In the genomic region with DNA sequence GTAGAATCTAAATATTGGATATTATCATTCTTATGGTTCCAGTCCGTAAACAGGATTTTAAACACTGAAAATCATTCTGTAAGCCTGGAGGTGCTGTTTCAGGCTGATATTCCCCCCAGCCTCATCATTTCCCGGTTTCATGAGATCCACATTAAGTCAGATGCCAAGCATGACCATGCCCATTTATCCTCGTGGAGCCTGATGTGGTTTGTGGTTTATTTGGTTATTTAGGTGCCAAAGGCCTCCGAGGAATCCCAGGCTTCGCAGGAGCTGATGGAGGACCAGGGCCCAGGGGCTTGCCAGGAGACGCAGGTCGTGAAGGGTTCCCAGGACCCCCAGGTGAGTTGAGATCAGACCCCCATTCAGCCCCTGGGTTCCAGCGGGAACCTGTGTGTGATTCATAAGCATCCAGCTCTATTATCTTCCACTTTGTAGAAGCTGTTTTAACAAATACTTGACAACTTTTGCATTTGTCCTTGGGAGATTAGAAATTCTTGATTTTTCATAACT, we compare ENCODE assay signal across 16 cellular contexts.
A peak's percentile ranks its signal among the peaks of the same experiment; 100 is the strongest.
DNase-seq lines count a peak whose midpoint lies in the region; ATAC-seq, FAIRE-seq and TF ChIP-seq lines count a peak whose summit lies in the region.
"Had no signal": no experiment of that assay in that cellular context is flagged by ENCODE, and none has a peak within 500 bp of the region (broad histone marks: within the 10 kb centered on the region; RNA-seq: fewer than 3 reads in every experiment).

No MANE protein-coding gene starts in this region.

- no peaks in the 10 kb centered on the region for H3K79me2 ChIP-seq in smooth muscle cell (ENCODE audit: low read depth)

- peaks cover 9% of the 10 kb centered on the region for H3K4me1 Mint-ChIP-seq in chondrocyte (ENCODE audit: low read depth)

- 85% methylated on average over 8 of the region's 8 CpGs for WGBS in smooth muscle cell (ENCODE audit: low lambda C conversion rate)

- peak overlapping the region; percentile 80 for H3K27ac Mint-ChIP-seq in chondrocyte (ENCODE audit: unreplicated experiment)
- H3K27ac Mint-ChIP-seq: CD4-positive, alpha-beta memory T cell had no signal

- H3K9me3 Mint-ChIP-seq in chondrocyte (ENCODE audit: low read depth): no peaks in the 10 kb centered on the region
- H3K9me3 Mint-ChIP-seq: CD4-positive, alpha-beta memory T cell had no signal

- H2AFZ ChIP-seq in smooth muscle cell (ENCODE audit: low read depth): no peak overlapping the region

- no peaks in the 10 kb centered on the region for H3K27me3 Mint-ChIP-seq in chondrocyte (ENCODE audit: low read depth)

- intact Hi-C loops in kidney (cut with DNase I): no loop called here

- H3F3A ChIP-seq in smooth muscle cell (ENCODE audit: low read depth): peaks cover 80% of the 10 kb centered on the region

- no peak overlapping the region for H3K4me3 ChIP-seq in BLaER1 treated with 17β-estradiol and CSF1 and Interleukin-3, amounts not matched to agents 10 nM and 100 nM
- no peak overlapping the region for H3K4me3 ChIP-seq in kidney (ENCODE audit: low read length in 2 of 2)
- H3K4me3 ChIP-seq in smooth muscle cell: no peak overlapping the region

- H3K4me1 ChIP-seq in BLaER1 treated with 17β-estradiol and CSF1 and Interleukin-3, amounts not matched to agents 10 nM and 100 nM: peaks cover 58 to 95% (median 69%) of the 10 kb centered on the region in 10 experiments
- H3K4me1 ChIP-seq in kidney (ENCODE audit: control insufficient read depth in 1 of 2, insufficient read depth in 1 of 2, low read depth in 1 of 2, low read length in 2 of 2) (peaks cover 8% of the 10 kb centered on the region in 2 donors), smooth muscle cell (ENCODE audit: low read depth) (no peaks in the 10 kb centered on the region)

- TF ChIP-seq CTCF in chondrocyte (IDR thresholded peaks at IDR 0.05): no peak
- TF ChIP-seq CTCF in kidney (IDR thresholded peaks at IDR 0.05; ENCODE audit: borderline replicate concordance, extremely low read depth, insufficient read depth): no peak
- TF ChIP-seq CTCF in smooth muscle cell (IDR thresholded peaks at IDR 0.05; ENCODE audit: borderline replicate concordance, insufficient read depth, poor library complexity, severe bottlenecking): no peak

- H4K20me1 ChIP-seq in BLaER1 treated with 17β-estradiol and CSF1 and Interleukin-3, amounts not matched to agents 10 nM and 100 nM: peaks cover 0 to 4% (median 0%) of the 10 kb centered on the region in 11 experiments; a peak in 1 of 22 replicates
- H4K20me1 ChIP-seq in smooth muscle cell (ENCODE audit: low read depth): peaks cover 94% of the 10 kb centered on the region

- H3K4me2 ChIP-seq in BLaER1 treated with 17β-estradiol and CSF1 and Interleukin-3, amounts not matched to agents 10 nM and 100 nM: peak overlapping the region in 9 of 11 experiments; percentile 31 to 98 (median 77); a peak in 15 of 22 replicates
- no peak overlapping the region for H3K4me2 ChIP-seq in smooth muscle cell

- H3K9me3 ChIP-seq in BLaER1 treated with 17β-estradiol and CSF1 and Interleukin-3, amounts not matched to agents 10 nM and 100 nM (replicated peaks in 1 of 11): peaks cover 0 to 13% (median 0%) of the 10 kb centered on the region in 11 experiments; a peak in 3 of 22 replicates
- H3K9me3 ChIP-seq in kidney (ENCODE audit: control insufficient read depth in 1 of 2, low read length in 2 of 2): no peaks in the 10 kb centered on the region
- no peaks in the 10 kb centered on the region for H3K9me3 ChIP-seq in smooth muscle cell (replicated peaks; ENCODE audit: low read depth)

- ATAC-seq in GM19397 (IDR thresholded peaks at IDR 0.05; ENCODE audit: unreplicated experiment) (no peak), HG02610 (IDR thresholded peaks at IDR 0.05; ENCODE audit: unreplicated experiment) (no peak)
- ATAC-seq: HCT116 had no signal

- no peaks in the 10 kb centered on the region for H3K27me3 ChIP-seq in BLaER1 treated with 17β-estradiol and CSF1 and Interleukin-3, amounts not matched to agents 10 nM and 100 nM
- H3K27me3 ChIP-seq in smooth muscle cell (ENCODE audit: low read depth): no peaks in the 10 kb centered on the region

- no peak for FAIRE-seq in kidney (lab: Jason Lieb, UNC)
- FAIRE-seq: GM12892, H54 had no signal

- DNase-seq in chondrocyte (ENCODE audit: low spot score) (no peak), kidney (peak; percentile 24), smooth muscle cell (lab: John Stamatoyannopoulos, UW; ENCODE audit: unreplicated experiment) (no peak), GOT3 (lab: John Stamatoyannopoulos, UW) (no peak)
- DNase-seq: ACHN; CD4-positive, alpha-beta memory T cell; DND-41; GDM1; IMR-90 had no signal

- no peak overlapping the region for H3K27ac ChIP-seq in BLaER1 treated with 17β-estradiol and CSF1 and Interleukin-3, amounts not matched to agents 10 nM and 100 nM
- H3K27ac ChIP-seq in kidney (ENCODE audit: low read depth in 2 of 2, low read length in 2 of 2) (no peak overlapping the region), smooth muscle cell (ENCODE audit: low read depth) (peak overlapping the region; percentile 0)
- H3K27ac ChIP-seq: C4-2B had no signal

- no peak overlapping the region for H3K9ac ChIP-seq in BLaER1 treated with 17β-estradiol and CSF1 and Interleukin-3, amounts not matched to agents 10 nM and 100 nM
- no peak overlapping the region for H3K9ac ChIP-seq in kidney (ENCODE audit: low read length in 2 of 2)
- no peak overlapping the region for H3K9ac ChIP-seq in smooth muscle cell (ENCODE audit: low read depth)

- H3K36me3 Mint-ChIP-seq in chondrocyte (ENCODE audit: low read depth): peaks cover 54% of the 10 kb centered on the region
- H3K36me3 Mint-ChIP-seq: CD4-positive, alpha-beta memory T cell had no signal

- no peak overlapping the region for H3K4me3 Mint-ChIP-seq in chondrocyte (ENCODE audit: unreplicated experiment)
- H3K4me3 Mint-ChIP-seq: CD4-positive, alpha-beta memory T cell had no signal

- H3K36me3 ChIP-seq in BLaER1 treated with 17β-estradiol and CSF1 and Interleukin-3, amounts not matched to agents 10 nM and 100 nM: no peaks in the 10 kb centered on the region
- H3K36me3 ChIP-seq in kidney (ENCODE audit: control insufficient read depth in 1 of 2, insufficient read depth in 2 of 2, low read length in 2 of 2): peaks cover 14 to 49% of the 10 kb centered on the region in 2 donors
- peaks cover 8% of the 10 kb centered on the region for H3K36me3 ChIP-seq in smooth muscle cell (ENCODE audit: low read depth)
